Comparison of ENCODE assay signal across 19 cellular contexts in the genomic region with DNA sequence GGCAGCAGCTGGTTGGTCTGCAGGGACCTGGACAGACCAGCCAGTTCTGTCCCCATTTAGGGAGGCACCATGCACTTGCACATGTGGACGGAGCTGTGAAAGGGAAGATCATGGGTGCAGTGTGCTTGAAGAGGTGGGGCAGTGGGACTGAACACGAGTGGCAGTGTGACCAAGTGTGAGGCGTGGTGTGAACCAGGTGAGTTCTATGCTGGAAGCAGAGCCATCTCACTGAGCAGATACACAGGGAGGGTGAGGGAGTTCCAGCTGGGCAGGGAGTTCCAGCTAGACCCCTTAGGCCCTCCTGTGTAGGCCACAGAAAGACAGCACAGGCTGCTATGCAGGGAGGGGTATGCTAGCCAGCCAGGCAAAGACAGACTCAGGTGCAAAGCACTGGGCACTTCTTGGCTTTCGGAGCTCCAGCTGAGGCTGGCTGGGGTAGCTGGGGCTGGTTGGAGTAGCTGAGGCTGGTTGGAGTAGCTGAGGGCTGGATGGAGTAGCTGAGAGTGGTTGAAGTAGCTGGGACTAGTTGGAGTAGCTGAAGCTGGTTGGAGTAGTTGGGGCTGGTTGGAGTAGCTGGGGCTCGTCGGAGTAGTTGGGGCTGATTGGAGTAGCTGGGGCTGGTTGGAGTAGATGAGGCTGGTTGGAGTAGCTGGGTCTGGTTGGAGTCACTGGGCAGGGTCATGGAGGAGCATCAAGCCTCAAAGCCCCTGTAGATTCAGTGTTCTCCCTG.
"Had no signal": no experiment of that assay in that cellular context is flagged by ENCODE, and none has a peak within 500 bp of the region (broad histone marks: within the 10 kb centered on the region; RNA-seq: fewer than 3 reads in every experiment).

No MANE protein-coding gene starts in this region.

- H3K27ac ChIP-seq: esophagus muscularis mucosa had no signal

- H3K27me3 ChIP-seq: esophagus muscularis mucosa, tibial artery had no signal

- H3K9me3 ChIP-seq: esophagus muscularis mucosa had no signal

- H3K4me3 ChIP-seq: esophagus muscularis mucosa, tibial artery had no signal

- H3K4me1 Mint-ChIP-seq: activated naive CD4-positive, alpha-beta T cell treated with anti-CD3 and anti-CD28 coated beads, Interleukin-2, amount 50 U/mL, for 24 hours had no signal

- H3K9me3 Mint-ChIP-seq: activated naive CD4-positive, alpha-beta T cell treated with anti-CD3 and anti-CD28 coated beads, Interleukin-2, amount 50 U/mL, for 24 hours; natural killer cell treated with Interleukin-12 subunit alpha and Interleukin-12 subunit beta and Interleukin-15 and Interleukin-18, amount 100 ng/mL, for 72 hours; stimulated activated naive CD8-positive, alpha-beta T cell treated with anti-CD3 and anti-CD28 coated beads, Interleukin-15, Interleukin-2, amounts not matched to agents 100 ng/mL and 50 ng/mL, for 24 hours had no signal

- H3K36me3 Mint-ChIP-seq: activated CD8-positive, alpha-beta memory T cell treated with anti-CD3 and anti-CD28 coated beads, Interleukin-2, amount 10 ng/mL, durations not matched to agents 7 days and 5 days; activated naive CD4-positive, alpha-beta T cell treated with anti-CD3 and anti-CD28 coated beads, Interleukin-2, amount 50 U/mL, for 24 hours; natural killer cell treated with Interleukin-12 subunit alpha and Interleukin-12 subunit beta and Interleukin-15 and Interleukin-18, amount 100 ng/mL, for 72 hours; WTC11 had no signal

- H3K27ac Mint-ChIP-seq: activated CD8-positive, alpha-beta memory T cell treated with anti-CD3 and anti-CD28 coated beads, Interleukin-2, amount 10 ng/mL, durations not matched to agents 7 days and 5 days; activated naive CD4-positive, alpha-beta T cell treated with anti-CD3 and anti-CD28 coated beads, Interleukin-2, amount 50 U/mL, for 24 hours; activated T-helper 1 cell treated with anti-CD3 and anti-CD28 coated beads, Interleukin-12 subunit alpha, Interleukin-12 subunit beta, Interleukin-2, Interleukin-4 antibody, amounts not matched to agents 30 ng/mL and 10 ng/mL and 1 ng/mL, durations not matched to agents 14 hours and 24 hours and 36 hours; natural killer cell treated with Interleukin-12 subunit alpha and Interleukin-12 subunit beta and Interleukin-15 and Interleukin-18, amount 100 ng/mL, for 72 hours; stimulated activated naive CD8-positive, alpha-beta T cell treated with anti-CD3 and anti-CD28 coated beads, Interleukin-15, Interleukin-2, amounts not matched to agents 100 ng/mL and 50 ng/mL, for 24 hours had no signal

- ATAC-seq: activated CD8-positive, alpha-beta memory T cell treated with anti-CD3 and anti-CD28 coated beads, Interleukin-2, amount 10 ng/mL, durations not matched to agents 7 days and 5 days; effector memory CD8-positive, alpha-beta T cell; WTC11 had no signal

- DNase-seq: activated CD4-positive, alpha-beta T cell treated with anti-CD3 and anti-CD28 coated beads, Interleukin-2, amount 50 U/mL, for 48 hours; activated CD8-positive, alpha-beta memory T cell treated with anti-CD3 and anti-CD28 coated beads, Interleukin-2, amount 10 ng/mL, durations not matched to agents 7 days and 5 days; activated gamma-delta T cell; anterior cingulate cortex; effector memory CD8-positive, alpha-beta T cell; hippocampal formation; nucleus accumbens; stimulated activated CD4-positive, alpha-beta T cell treated with anti-CD3 and anti-CD28 coated beads, Interleukin-2, amount 100 ng/mL, for 48 hours; stimulated activated CD8-positive, alpha-beta memory T cell treated with anti-CD3 and anti-CD28 coated beads, Interleukin-4, amount 100 ng/mL, for 48 hours; substantia nigra; T-helper 9 cell; tibial artery had no signal

- H3K27me3 Mint-ChIP-seq: activated CD8-positive, alpha-beta memory T cell treated with anti-CD3 and anti-CD28 coated beads, Interleukin-2, amount 10 ng/mL, durations not matched to agents 7 days and 5 days; activated naive CD4-positive, alpha-beta T cell treated with anti-CD3 and anti-CD28 coated beads, Interleukin-2, amount 50 U/mL, for 24 hours; brain; effector memory CD8-positive, alpha-beta T cell; natural killer cell treated with Interleukin-12 subunit alpha and Interleukin-12 subunit beta and Interleukin-15 and Interleukin-18, amount 100 ng/mL, for 72 hours; stimulated activated naive CD8-positive, alpha-beta T cell treated with anti-CD3 and anti-CD28 coated beads, Interleukin-15, Interleukin-2, amounts not matched to agents 100 ng/mL and 50 ng/mL, for 24 hours had no signal

- H3K4me3 Mint-ChIP-seq: activated CD8-positive, alpha-beta memory T cell treated with anti-CD3 and anti-CD28 coated beads, Interleukin-2, amount 10 ng/mL, durations not matched to agents 7 days and 5 days; activated naive CD4-positive, alpha-beta T cell treated with anti-CD3 and anti-CD28 coated beads, Interleukin-2, amount 50 U/mL, for 24 hours; activated T-helper 1 cell treated with anti-CD3 and anti-CD28 coated beads, Interleukin-12 subunit alpha, Interleukin-12 subunit beta, Interleukin-2, Interleukin-4 antibody, amounts not matched to agents 30 ng/mL and 10 ng/mL and 1 ng/mL, durations not matched to agents 14 hours and 24 hours and 36 hours; brain; effector memory CD8-positive, alpha-beta T cell; natural killer cell treated with Interleukin-12 subunit alpha and Interleukin-12 subunit beta and Interleukin-15 and Interleukin-18, amount 100 ng/mL, for 72 hours; stimulated activated naive CD8-positive, alpha-beta T cell treated with anti-CD3 and anti-CD28 coated beads, Interleukin-15, Interleukin-2, amounts not matched to agents 100 ng/mL and 50 ng/mL, for 24 hours; WTC11 had no signal
